Comparison of ENCODE assay signal across 22 cellular contexts in genomic region chr14:86802726-86803125, GRCh38.
"Had no signal": no experiment of that assay in that cellular context is flagged by ENCODE, and none has a peak within 500 bp of the region (broad histone marks: within the 10 kb centered on the region; RNA-seq: fewer than 3 reads in every experiment).

No MANE protein-coding gene starts in this region.

- H3K9me3 ChIP-seq: colonic mucosa, neutrophil, pancreas, right lobe of liver, transverse colon, upper lobe of right lung, uterus had no signal

- H3K27me3 ChIP-seq: colonic mucosa, neutrophil, pancreas, right lobe of liver, transverse colon, upper lobe of right lung, uterus had no signal

- DNase-seq: colonic mucosa; effector memory CD8-positive, alpha-beta T cell; hypothalamus; immature natural killer cell; kidney; naive B cell; pancreas; right lobe of liver; small intestine; stimulated activated CD4-positive, alpha-beta T cell treated with anti-CD3 and anti-CD28 coated beads, Interleukin-15, amount 100 ng/mL, for 24 hours; stimulated activated CD4-positive, alpha-beta T cell treated with anti-CD3 and anti-CD28 coated beads, Interleukin-2, amount 100 ng/mL, for 48 hours; stimulated activated naive B cell treated with anti-CD40 and anti-IgM and Interleukin-4, amounts not matched to agents 10 μg/mL and 1 μg/mL and 100 μg/mL, for 72 hours; transverse colon; upper lobe of right lung; uterus had no signal

- H3K27me3 Mint-ChIP-seq: dendritic cell treated with granulocyte-macrophage colony-stimulating factor and Interleukin-4, amounts not matched to agents 40 ng/mL and 50 ng/mL, for 4 days; effector memory CD8-positive, alpha-beta T cell; memory B cell; naive B cell; natural killer cell treated with Interleukin-12 subunit alpha and Interleukin-12 subunit beta and Interleukin-15 and Interleukin-18, amount 100 ng/mL, for 72 hours; stimulated activated naive B cell treated with anti-CD40 and anti-IgM and Interleukin-4, amounts not matched to agents 10 μg/mL and 1 μg/mL and 100 μg/mL, for 72 hours; stimulated activated naive CD8-positive, alpha-beta T cell treated with anti-CD3 and anti-CD28 coated beads, Interleukin-15, Interleukin-2, amounts not matched to agents 100 ng/mL and 50 ng/mL, for 24 hours had no signal

- H3K36me3 Mint-ChIP-seq: immature natural killer cell; memory B cell; naive B cell; natural killer cell treated with Interleukin-12 subunit alpha and Interleukin-12 subunit beta and Interleukin-15 and Interleukin-18, amount 100 ng/mL, for 72 hours; stimulated activated naive B cell treated with anti-CD40 and anti-IgM and Interleukin-4, amounts not matched to agents 10 μg/mL and 1 μg/mL and 100 μg/mL, for 72 hours had no signal

- H3K36me3 ChIP-seq: colonic mucosa, neutrophil, pancreas, right lobe of liver, transverse colon, upper lobe of right lung, uterus had no signal

- H3K9me3 Mint-ChIP-seq: dendritic cell treated with granulocyte-macrophage colony-stimulating factor and Interleukin-4, amounts not matched to agents 40 ng/mL and 50 ng/mL, for 4 days; neural crest cell had no signal

- H3K4me3 Mint-ChIP-seq: dendritic cell treated with granulocyte-macrophage colony-stimulating factor and Interleukin-4, amounts not matched to agents 40 ng/mL and 50 ng/mL, for 4 days; effector memory CD8-positive, alpha-beta T cell; immature natural killer cell; memory B cell; naive B cell; natural killer cell treated with Interleukin-12 subunit alpha and Interleukin-12 subunit beta and Interleukin-15 and Interleukin-18, amount 100 ng/mL, for 72 hours; neural crest cell; stimulated activated naive B cell treated with anti-CD40 and anti-IgM and Interleukin-4, amounts not matched to agents 10 μg/mL and 1 μg/mL and 100 μg/mL, for 72 hours; stimulated activated naive CD8-positive, alpha-beta T cell treated with anti-CD3 and anti-CD28 coated beads, Interleukin-15, Interleukin-2, amounts not matched to agents 100 ng/mL and 50 ng/mL, for 24 hours had no signal

- H3K4me1 ChIP-seq: colonic mucosa, transverse colon, upper lobe of right lung, uterus had no signal

- H3K4me3 ChIP-seq: colonic mucosa, lung, pancreas, right lobe of liver, transverse colon, upper lobe of right lung, uterus had no signal

- H3K27ac Mint-ChIP-seq: dendritic cell treated with granulocyte-macrophage colony-stimulating factor and Interleukin-4, amounts not matched to agents 40 ng/mL and 50 ng/mL, for 4 days; effector memory CD8-positive, alpha-beta T cell; immature natural killer cell; memory B cell; naive B cell; natural killer cell treated with Interleukin-12 subunit alpha and Interleukin-12 subunit beta and Interleukin-15 and Interleukin-18, amount 100 ng/mL, for 72 hours; stimulated activated naive B cell treated with anti-CD40 and anti-IgM and Interleukin-4, amounts not matched to agents 10 μg/mL and 1 μg/mL and 100 μg/mL, for 72 hours; stimulated activated naive CD8-positive, alpha-beta T cell treated with anti-CD3 and anti-CD28 coated beads, Interleukin-15, Interleukin-2, amounts not matched to agents 100 ng/mL and 50 ng/mL, for 24 hours had no signal

- H3K27ac ChIP-seq: colonic mucosa, neutrophil, pancreas, right lobe of liver, transverse colon, upper lobe of right lung, uterus had no signal

- H3K4me1 Mint-ChIP-seq: immature natural killer cell; memory B cell; naive B cell; neural crest cell; stimulated activated naive B cell treated with anti-CD40 and anti-IgM and Interleukin-4, amounts not matched to agents 10 μg/mL and 1 μg/mL and 100 μg/mL, for 72 hours had no signal
